Comparison of ENCODE assay signal across 23 cellular contexts in genomic region chr2:67217398-67217797, GRCh38.
A peak's percentile ranks its signal among the peaks of the same experiment; 100 is the strongest.
DNase-seq lines count a peak whose midpoint lies in the region; ATAC-seq, FAIRE-seq and TF ChIP-seq lines count a peak whose summit lies in the region.
"Had no signal": no experiment of that assay in that cellular context is flagged by ENCODE, and none has a peak within 500 bp of the region (broad histone marks: within the 10 kb centered on the region; RNA-seq: fewer than 3 reads in every experiment).

No MANE protein-coding gene starts in this region.

- no peak overlapping the region for H3K14ac ChIP-seq in IMR-90 (replicated peaks; ENCODE audit: low read depth, low read length)

- H2BK15ac ChIP-seq in IMR-90 (ENCODE audit: low read depth, low read length), result peak overlapping the region; percentile 44; the same call in 2 of the 3 replicates

- H3K9me3 Mint-ChIP-seq in progenitor cell of endocrine pancreas (ENCODE audit: low read depth), result peaks cover 3% of the 10 kb centered on the region
- peaks cover 2% of the 10 kb centered on the region for H3K9me3 Mint-ChIP-seq in activated naive CD4-positive, alpha-beta T cell treated with anti-CD3 and anti-CD28 coated beads, Interleukin-2, amount 10 ng/mL, durations not matched to agents 7 days and 5 days

- BruUV-seq in IMR-90 (replicated peaks; lab: Mats Ljungman, UMichigan), result no TSS peak

- H4K20me1 ChIP-seq in IMR-90 (ENCODE audit: insufficient read depth, low read length) (no peaks in the 10 kb centered on the region), hepatocyte (ENCODE audit: insufficient read depth, poor library complexity, severe bottlenecking) (no peaks in the 10 kb centered on the region)

- H2BK20ac ChIP-seq in IMR-90 (ENCODE audit: low read depth, low read length), result peak overlapping the region; percentile 81

- CTCF ChIA-PET in IMR-90 (lab: Yijun Ruan, JAX), result interaction anchor here (0.7 kb wide), 1 partner anchor 359 kb away, joined by 3 read pairs; no protein-coding TSS in a partner anchor
- CTCF ChIA-PET in activated naive CD4-positive, alpha-beta T cell treated with anti-CD3 and anti-CD28 coated beads, Interleukin-2, amount 10 ng/mL, durations not matched to agents 7 days and 5 days (lab: Charles Lee), result no interaction called here

- H3K36me3 ChIP-seq in IMR-90 (ENCODE audit: control insufficient read depth, insufficient read depth, low read length) (no peaks in the 10 kb centered on the region), hepatocyte (replicated peaks; ENCODE audit: insufficient read depth, low read depth) (no peaks in the 10 kb centered on the region)

- ATAC-seq in IMR-90 (ENCODE audit: low read depth), result no peak
- ATAC-seq in left cardiac atrium, result no peak
- ATAC-seq: A549, HCT116 had no signal

- H3K27me3 ChIP-seq in IMR-90 (ENCODE audit: control insufficient read depth, insufficient read depth, low read length) (no peaks in the 10 kb centered on the region), hepatocyte (no peaks in the 10 kb centered on the region)

- no peak overlapping the region for H3K4ac ChIP-seq in IMR-90 (ENCODE audit: low read depth, low read length)

- peaks cover 2% of the 10 kb centered on the region; the same call in 1 of the 2 replicates for H3K9me3 ChIP-seq in IMR-90 (ENCODE audit: control insufficient read depth, insufficient read depth, low read length)
- H3K9me3 ChIP-seq in hepatocyte (ENCODE audit: low read depth), result no peaks in the 10 kb centered on the region
- H3K9me3 ChIP-seq: A549 had no signal

- FAIRE-seq in D721Med (lab: Jason Lieb, UNC), result peak; percentile 32
- FAIRE-seq: A549, G401.6, GM12892, GM19239 had no signal

- H3K23ac ChIP-seq in IMR-90 (ENCODE audit: low read depth, low read length), result no peak overlapping the region

- peaks cover 2% of the 10 kb centered on the region for H3K36me3 Mint-ChIP-seq in progenitor cell of endocrine pancreas (ENCODE audit: insufficient read depth)
- no peaks in the 10 kb centered on the region for H3K36me3 Mint-ChIP-seq in activated naive CD4-positive, alpha-beta T cell treated with anti-CD3 and anti-CD28 coated beads, Interleukin-2, amount 10 ng/mL, durations not matched to agents 7 days and 5 days
- H3K36me3 Mint-ChIP-seq: CD4-positive, alpha-beta memory T cell had no signal

- no peak overlapping the region for H3K56ac ChIP-seq in IMR-90 (ENCODE audit: extremely low read depth, insufficient read depth, low read length)

- H3K79me1 ChIP-seq in IMR-90 (ENCODE audit: low read depth in 1 of 2, low read length in 2 of 2), result peaks cover 11 to 15% of the 10 kb centered on the region in 2 experiments; a peak in 3 of 4 replicates

- H3K27ac Mint-ChIP-seq in progenitor cell of endocrine pancreas, result peak overlapping the region; percentile 93
- H3K27ac Mint-ChIP-seq in activated naive CD4-positive, alpha-beta T cell treated with anti-CD3 and anti-CD28 coated beads, Interleukin-2, amount 10 ng/mL, durations not matched to agents 7 days and 5 days, result no peak overlapping the region
- H3K27ac Mint-ChIP-seq: CD4-positive, alpha-beta memory T cell; H9; HFFc6 had no signal

- POLR2A ChIA-PET in IMR-90 (lab: Charles Lee; ENCODE audit: unreplicated experiment), result no interaction called here

- H2AFZ ChIP-seq in IMR-90 (replicated peaks; ENCODE audit: low read length, poor library complexity), result no peak overlapping the region
- no peak overlapping the region for H2AFZ ChIP-seq in hepatocyte
- H2AFZ ChIP-seq: GM23248 had no signal

- peaks cover 18% of the 10 kb centered on the region for H3K9me1 ChIP-seq in IMR-90 (ENCODE audit: insufficient read depth, low read length)

- H3K79me2 ChIP-seq in hepatocyte, result no peaks in the 10 kb centered on the region

- H3K9ac ChIP-seq in IMR-90 (ENCODE audit: low read depth, low read length), result no peak overlapping the region
- H3K9ac ChIP-seq: GM23248 had no signal

- H2BK5ac ChIP-seq in IMR-90 (ENCODE audit: low read depth, low read length, poor library complexity, severe bottlenecking), result no peak overlapping the region

- H2AK5ac ChIP-seq in IMR-90 (ENCODE audit: low read depth, low read length), result 0 out of 2 replicates have a peak overlapping the region, but pooled peaks have one; percentile 48

- peak overlapping the region; percentile 44; the same call in 1 of the 2 replicates for H2BK120ac ChIP-seq in IMR-90 (ENCODE audit: low read depth, low read length)

- H3K4me1 Mint-ChIP-seq in progenitor cell of endocrine pancreas (ENCODE audit: low read depth), result peaks cover 59% of the 10 kb centered on the region
- H3K4me1 Mint-ChIP-seq in activated naive CD4-positive, alpha-beta T cell treated with anti-CD3 and anti-CD28 coated beads, Interleukin-2, amount 10 ng/mL, durations not matched to agents 7 days and 5 days, result no peaks in the 10 kb centered on the region
- H3K4me1 Mint-ChIP-seq: CD4-positive, alpha-beta memory T cell had no signal

- TF ChIP-seq POLR2A in IMR-90 (IDR thresholded peaks at IDR 0.05; ENCODE audit: low read depth, low read length), result no peak

- no peak for TF ChIP-seq RAD21 in IMR-90 (IDR thresholded peaks at IDR 0.05; ENCODE audit: low read length)

- intact Hi-C loops in IMR-90 (cut with micrococcal nuclease) (loop anchor here (5.0 to 10.0 kb wide), 2 partner anchors 625 to 817 kb away; no protein-coding TSS in a partner anchor), left cardiac atrium (cut with DNase I) (no loop called here)

- H2AK9ac ChIP-seq in IMR-90 (replicated peaks; ENCODE audit: low read depth, low read length, poor library complexity), result no peak overlapping the region

- H3K4me2 ChIP-seq in IMR-90 (ENCODE audit: low read depth, low read length) (no peak overlapping the region), hepatocyte (no peak overlapping the region)
- H3K4me2 ChIP-seq: A549 had no signal

- H3K9me2 ChIP-seq in hepatocyte (replicated peaks; ENCODE audit: insufficient read depth), result no peaks in the 10 kb centered on the region

- H3K27ac ChIP-seq in IMR-90 (ENCODE audit: insufficient read depth, low read length), result no peak overlapping the region
- H3K27ac ChIP-seq in hepatocyte, result peak overlapping the region; percentile 13
- H3K27ac ChIP-seq: A549, GM23248 had no signal

- H3K4me3 ChIP-seq in IMR-90 (ENCODE audit: insufficient read depth, low read depth, low read length), result no peak overlapping the region
- no peak overlapping the region for H3K4me3 ChIP-seq in hepatocyte
- H3K4me3 ChIP-seq: A549, GM23248 had no signal

- H4K91ac ChIP-seq in IMR-90 (ENCODE audit: insufficient read depth, low read depth, low read length), result no peak overlapping the region; the same call in 1 of the 2 replicates

- peaks cover 16% of the 10 kb centered on the region for H3K4me1 ChIP-seq in IMR-90 (ENCODE audit: control insufficient read depth, insufficient read depth, low read length)
- no peaks in the 10 kb centered on the region for H3K4me1 ChIP-seq in hepatocyte (ENCODE audit: insufficient read depth)
- H3K4me1 ChIP-seq: A549 had no signal

- TF ChIP-seq CTCF in D721Med (IDR thresholded peaks at IDR 0.05; ENCODE audit: insufficient read depth, missing control alignments) (no peak), IMR-90 (conservative IDR thresholded peaks at IDR 0.05; ENCODE audit: low read depth, low read length) (no peak), hepatocyte (IDR thresholded peaks at IDR 0.05; ENCODE audit: poor library complexity) (no peak), progenitor cell of endocrine pancreas (IDR thresholded peaks at IDR 0.05; ENCODE audit: unreplicated experiment) (no peak)

- DNase-seq in D721Med (ENCODE audit: insufficient read length, low spot score) (no peak), IMR-90 (no peak), hepatocyte (ENCODE audit: low spot score) (no peak), progenitor cell of endocrine pancreas (ENCODE audit: low spot score, unreplicated experiment) (no peak), left cardiac atrium (no peak), NCI-H345 treated with DMSO at 0.1 percent for 48 hours (lab: John Stamatoyannopoulos, UW; ENCODE audit: unreplicated experiment) (no peak)
- no peak for DNase-seq in activated naive CD4-positive, alpha-beta T cell treated with anti-CD3 and anti-CD28 coated beads, Interleukin-2, amount 10 ng/mL, durations not matched to agents 7 days and 5 days
- DNase-seq: 8988T; ACHN; C1 segment of cervical spinal cord; Calu3; CD4-positive, alpha-beta memory T cell; COR-L47; DMS153; DND-41; GM23248; H9; HFFc6 had no signal

- no peak overlapping the region for H3K18ac ChIP-seq in IMR-90 (ENCODE audit: low read depth, low read length)

- no peak overlapping the region for H4K5ac ChIP-seq in IMR-90 (ENCODE audit: low read depth, low read length)

- in situ Hi-C loops in IMR-90 (cut with MboI; ENCODE audit: low sequenced_read_pairs), result loop anchor here (5.0 kb wide), 1 partner anchor 635 kb away; no protein-coding TSS in a partner anchor

- dilution Hi-C loops in IMR-90 (cut with HindIII; ENCODE audit: low sequenced_read_pairs, unreplicated experiment), result loop anchor here (25.0 kb wide), 1 partner anchor 780 kb away; the partner anchor contains the start of gene MEIS1

- H3K27me3 Mint-ChIP-seq in progenitor cell of endocrine pancreas, result no peaks in the 10 kb centered on the region
- H3K27me3 Mint-ChIP-seq in activated naive CD4-positive, alpha-beta T cell treated with anti-CD3 and anti-CD28 coated beads, Interleukin-2, amount 10 ng/mL, durations not matched to agents 7 days and 5 days, result no peaks in the 10 kb centered on the region
- H3K27me3 Mint-ChIP-seq: CD4-positive, alpha-beta memory T cell had no signal

- no peak overlapping the region for H3K4me3 Mint-ChIP-seq in progenitor cell of endocrine pancreas (ENCODE audit: low read depth)
- no peak overlapping the region for H3K4me3 Mint-ChIP-seq in activated naive CD4-positive, alpha-beta T cell treated with anti-CD3 and anti-CD28 coated beads, Interleukin-2, amount 10 ng/mL, durations not matched to agents 7 days and 5 days
- H3K4me3 Mint-ChIP-seq: CD4-positive, alpha-beta memory T cell; H9; HFFc6 had no signal

- no peak overlapping the region; a peak in 1 of 4 replicates for H4K8ac ChIP-seq in IMR-90 (ENCODE audit: low read depth in 2 of 2, low read length in 2 of 2)

TF ChIP-seq in IMR-90, 13 proteins besides CTCF, POLR2A, EP300 and RAD21 (continues in another document):
- TF ChIP-seq FOS (IDR thresholded peaks at IDR 0.05; ENCODE audit: low read depth, low read length), result no peak
- no peak for TF ChIP-seq USF2 (IDR thresholded peaks at IDR 0.05; ENCODE audit: low read depth, low read length)
- no peak for TF ChIP-seq MAFK (IDR thresholded peaks at IDR 0.05; ENCODE audit: low read depth, low read length)
- no peak for TF ChIP-seq MXI1 (IDR thresholded peaks at IDR 0.05; ENCODE audit: borderline replicate concordance, low read depth, low read length)
- no peak for TF ChIP-seq BHLHE40 (IDR thresholded peaks at IDR 0.05; ENCODE audit: low read depth, low read length)
- TF ChIP-seq MAZ (IDR thresholded peaks at IDR 0.05; ENCODE audit: borderline replicate concordance, low read depth, low read length), result no peak
- no peak for TF ChIP-seq RCOR1 (IDR thresholded peaks at IDR 0.05; ENCODE audit: insufficient replicate concordance, low read length)
